14 cellular contexts compared by ENCODE assay signal in genomic region chr21:38810826-38811164, GRCh38. TPM values are rescaled to one million over a fixed set of nuclear protein-coding genes. Genes with fewer than 3 reads are reported as not detected.
DNase-seq lines count a peak whose midpoint lies in the region; TF ChIP-seq lines count a peak whose summit lies in the region.
"Had no signal": no experiment of that assay in that cellular context is flagged by ENCODE, and none has a peak within 500 bp of the region (broad histone marks: within the 10 kb centered on the region; RNA-seq: fewer than 3 reads in every experiment).

No MANE protein-coding gene starts in this region.

- H3K79me2 ChIP-seq in PC-9 (ENCODE audit: low read depth), result peaks cover 52% of the 10 kb centered on the region

- no peak overlapping the region for H2AFZ ChIP-seq in PC-9

- no peak for TF ChIP-seq POLR2A in sigmoid colon (IDR thresholded peaks at IDR 0.05)

- TF ChIP-seq CTCF in PC-9 (conservative IDR thresholded peaks at IDR 0.05), result no peak
- no peak for TF ChIP-seq CTCF in fibroblast of pulmonary artery (IDR thresholded peaks at IDR 0.05; ENCODE audit: low read length, missing control alignments)
- no peak for TF ChIP-seq CTCF in sigmoid colon (IDR thresholded peaks at IDR 0.05)

- no peaks in the 10 kb centered on the region for H4K20me1 ChIP-seq in PC-9 (ENCODE audit: insufficient read depth)

- no peaks in the 10 kb centered on the region for H3K9me2 ChIP-seq in PC-9 (ENCODE audit: insufficient read depth)

- no TSS peak for BruUV-seq in PC-9 (replicated peaks; lab: Mats Ljungman, UMichigan)

- H3K27me3 ChIP-seq in PC-9 (ENCODE audit: insufficient read depth, low read depth), result no peaks in the 10 kb centered on the region
- no peaks in the 10 kb centered on the region for H3K27me3 ChIP-seq in sigmoid colon
- H3K27me3 ChIP-seq: BLaER1 had no signal

- POLR2A ChIA-PET in PC-9 (lab: Charles Lee; ENCODE audit: unreplicated experiment), result no interaction called here

- no peak overlapping the region for H3K4me2 ChIP-seq in PC-9
- H3K4me2 ChIP-seq: BLaER1 had no signal

- 0 out of 2 replicates have a peak, but pooled peaks cover 4% of the 10 kb centered on the region for H3F3A ChIP-seq in PC-9 (ENCODE audit: insufficient read depth, low read depth)

- peak; percentile 25 to 37 for DNase-seq in AML-193 (lab: John Stamatoyannopoulos, UW)
- no peak for DNase-seq in PC-9
- DNase-seq in fibroblast of pulmonary artery (ENCODE audit: low read depth), result no peak
- DNase-seq in sigmoid colon, result no peak
- no peak for DNase-seq in NCI-H2081 (lab: John Stamatoyannopoulos, UW)
- no peak for DNase-seq in activated CD8-positive, alpha-beta memory T cell treated with anti-CD3 and anti-CD28 coated beads, Interleukin-2, amount 50 U/mL, for 4 hours
- DNase-seq in dedifferentiated amniotic fluid mesenchymal stem cell (ENCODE audit: extremely low spot score), result no peak
- DNase-seq in SW 1271 (lab: John Stamatoyannopoulos, UW), result no peak
- DNase-seq: activated effector memory CD4-positive, alpha-beta T cell treated with Interleukin-2 at 50 U/mL for 16 hours; central memory CD4-positive, alpha-beta T cell; GDM1; SHP77 had no signal

- peaks cover 25% of the 10 kb centered on the region for H3K36me3 ChIP-seq in PC-9 (ENCODE audit: low read depth)
- peaks cover 6 to 59% (median 8%) of the 10 kb centered on the region in 4 donors for H3K36me3 ChIP-seq in sigmoid colon

- no peak for TF ChIP-seq EP300 in sigmoid colon (IDR thresholded peaks at IDR 0.05)

- H3K4me3 ChIP-seq in PC-9 (no peak overlapping the region), fibroblast of pulmonary artery (replicated peaks; ENCODE audit: low read depth, low read length) (peak overlapping the region; percentile 24), sigmoid colon (peak overlapping the region in 1 of 4 donors; percentile 17)
- H3K4me3 ChIP-seq: BLaER1, lung had no signal

- WGBS in sigmoid colon, 2 donors, result 9 to 47% methylated on average over 5 of the region's 5 CpGs

- CTCF ChIA-PET in PC-9 (lab: Charles Lee), result no interaction called here

- 0 out of 2 replicates have a peak overlapping the region, but pooled peaks have one; percentile 8 for H3K27ac ChIP-seq in PC-9
- H3K27ac ChIP-seq in sigmoid colon, result peak overlapping the region; percentile 92 to 98 (median 94)
- H3K27ac ChIP-seq: BLaER1 had no signal

- H3K9me3 ChIP-seq in PC-9 (ENCODE audit: insufficient read depth, low read depth) (no peaks in the 10 kb centered on the region), sigmoid colon (no peaks in the 10 kb centered on the region)

- H3K4me1 ChIP-seq in PC-9 (replicated peaks; ENCODE audit: insufficient read depth), result peaks cover 21% of the 10 kb centered on the region
- peaks cover 0 to 76% (median 37%) of the 10 kb centered on the region in 4 donors for H3K4me1 ChIP-seq in sigmoid colon

- intact Hi-C loops in PC-9 (cut with micrococcal nuclease; ENCODE audit: unreplicated experiment), result no loop called here
- intact Hi-C loops in sigmoid colon (cut with DNase I), result loop anchor here (5.0 kb wide), 1 partner anchor 87 kb away; no protein-coding TSS in a partner anchor

RNA-seq across cellular contexts. Expression of gene ETS2, which starts 5.1 kb away (rescaled TPM):
- total RNA-seq in PC-9 (2021) (20.4 and 25.2 TPM in 2 replicates), sigmoid colon (100 to 1,000 TPM in 1 of 4 donors, 10 to 100 TPM in 3; 32.1 to 112 (median 41.7) TPM)
- polyA plus RNA-seq in sigmoid colon, result 100 to 1,000 TPM in 1 of 3 donors, 10 to 100 TPM in 2; 47.4 to 133 (median 83.3) TPM

Comparison
In these comparisons a context has a peak if more than half of its experiments do, and no peak if none do; other contexts are left out.
1. DNase-seq: peak in AML-193 (2 of 2); none in PC-9 (0 of 2), fibroblast of pulmonary artery (single experiment), sigmoid colon (single experiment), NCI-H2081 (0 of 2), activated CD8-positive, alpha-beta memory T cell treated with anti-CD3 and anti-CD28 coated beads, Interleukin-2, amount 50 U/mL, for 4 hours (single experiment), dedifferentiated amniotic fluid mesenchymal stem cell (single experiment) and SW 1271 (0 of 2).